ENCODE assay signal across 12 cellular contexts in genomic region chr3:14803981-14804834, GRCh38. TPM values are rescaled to one million over a fixed set of nuclear protein-coding genes. Genes with fewer than 3 reads are reported as not detected.
DNase-seq lines count a peak whose midpoint lies in the region; ATAC-seq and TF ChIP-seq lines count a peak whose summit lies in the region.
"Had no signal": no experiment of that assay in that cellular context is flagged by ENCODE, and none has a peak within 500 bp of the region (broad histone marks: within the 10 kb centered on the region; RNA-seq: fewer than 3 reads in every experiment).

No MANE protein-coding gene starts in this region.

- intact Hi-C loops in heart left ventricle (cut with DNase I) = loop anchor here in 1 of 10 donors (5.0 kb wide), 2 partner anchors 58 to 73 kb away; no protein-coding TSS in a partner anchor

- peak in 3 of 12 donors; percentile 9 to 21 (median 9) for TF ChIP-seq CTCF in heart left ventricle (IDR thresholded peaks at IDR 0.05)
- TF ChIP-seq CTCF in nephron (IDR thresholded peaks at IDR 0.05; ENCODE audit: unreplicated experiment in 3 of 3) = no peak
- TF ChIP-seq CTCF in foreskin keratinocyte (conservative IDR thresholded peaks at IDR 0.05) = no peak

- H3K27ac Mint-ChIP-seq in T-helper 17 cell (peak overlapping the region; percentile 67), nephron (peak overlapping the region in 2 of 3 experiments; percentile 5 to 27)
- H3K27ac Mint-ChIP-seq: activated CD4-positive, alpha-beta memory T cell treated with anti-CD3 and anti-CD28 coated beads, Interleukin-2, amount 10 ng/mL, durations not matched to agents 7 days and 5 days had no signal

- DNase-seq in CMK (ENCODE audit: low read depth) = peak; percentile 29
- DNase-seq in T-helper 17 cell = no peak
- peak; percentile 60 to 73 (median 63) for DNase-seq in heart left ventricle
- no peak for DNase-seq in AG08395 (ENCODE audit: low spot score)
- no peak for DNase-seq in foreskin keratinocyte
- DNase-seq in SJCRH30 = no peak
- DNase-seq: NCI-H1436 had no signal

- peaks cover 6% of the 10 kb centered on the region for H3K9me3 Mint-ChIP-seq in nephron
- H3K9me3 Mint-ChIP-seq: activated CD4-positive, alpha-beta memory T cell treated with anti-CD3 and anti-CD28 coated beads, Interleukin-2, amount 10 ng/mL, durations not matched to agents 7 days and 5 days had no signal

- peaks cover 3 to 45% (median 32%) of the 10 kb centered on the region in 12 donors for H3K4me1 ChIP-seq in heart left ventricle
- H3K4me1 ChIP-seq in foreskin keratinocyte = no peaks in the 10 kb centered on the region
- H3K4me1 ChIP-seq in SJCRH30 = no peaks in the 10 kb centered on the region

- 42 to 50% (median 44%) methylated on average over 11 to 12 of the region's 12 CpGs for WGBS in heart left ventricle, 4 donors

- H3K36me3 Mint-ChIP-seq in T-helper 17 cell (ENCODE audit: low read depth) = peaks cover 8% of the 10 kb centered on the region
- no peaks in the 10 kb centered on the region for H3K36me3 Mint-ChIP-seq in nephron (ENCODE audit: low read depth)

- H3K4me1 Mint-ChIP-seq in T-helper 17 cell = peaks cover 11% of the 10 kb centered on the region
- no peaks in the 10 kb centered on the region for H3K4me1 Mint-ChIP-seq in nephron

- H3K27me3 ChIP-seq in heart left ventricle = peaks cover 0 to 13% (median 0%) of the 10 kb centered on the region in 9 donors
- peaks cover 51% of the 10 kb centered on the region for H3K27me3 ChIP-seq in foreskin keratinocyte
- H3K27me3 ChIP-seq in SJCRH30 = peaks cover 4% of the 10 kb centered on the region; the same call in 1 of the 2 replicates

- TF ChIP-seq POLR2A in heart left ventricle (IDR thresholded peaks at IDR 0.05) = no peak

- peaks cover 70% of the 10 kb centered on the region for H3K27me3 Mint-ChIP-seq in T-helper 17 cell
- H3K27me3 Mint-ChIP-seq in nephron (ENCODE audit: low read depth) = peaks cover 80% of the 10 kb centered on the region

- H3K4me3 ChIP-seq in heart left ventricle (no peak overlapping the region), SJCRH30 (no peak overlapping the region)

- ATAC-seq in T-helper 17 cell (no peak), heart left ventricle (peak; percentile 49 to 91 (median 82)), foreskin keratinocyte (no peak), GM18861 (IDR thresholded peaks at IDR 0.05; ENCODE audit: unreplicated experiment) (no peak)

- H3K27ac ChIP-seq in heart left ventricle (peak overlapping the region; percentile 27 to 90 (median 74)), foreskin keratinocyte (no peak overlapping the region), SJCRH30 (no peak overlapping the region)
- H3K27ac ChIP-seq: C4-2B had no signal

- H3K36me3 ChIP-seq in heart left ventricle = no peaks in the 10 kb centered on the region
- H3K36me3 ChIP-seq in SJCRH30 = no peaks in the 10 kb centered on the region

- H3K9me3 ChIP-seq in T-helper 17 cell (ENCODE audit: control insufficient read depth, low read length, poor library complexity, severe bottlenecking) (no peaks in the 10 kb centered on the region), heart left ventricle (peaks cover 0 to 6% (median 0%) of the 10 kb centered on the region in 12 donors), SJCRH30 (replicated peaks) (no peaks in the 10 kb centered on the region)

- peak overlapping the region; percentile 53 for H3K4me3 Mint-ChIP-seq in T-helper 17 cell
- H3K4me3 Mint-ChIP-seq in nephron = no peak overlapping the region
- H3K4me3 Mint-ChIP-seq: activated CD4-positive, alpha-beta memory T cell treated with anti-CD3 and anti-CD28 coated beads, Interleukin-2, amount 10 ng/mL, durations not matched to agents 7 days and 5 days had no signal

RNA-seq across cellular contexts. Expression of gene FGD5, which starts 14.6 kb away (rescaled TPM):
- total RNA-seq in T-helper 17 cell (not detected), heart left ventricle (10 to 100 TPM; 10.2 to 22.5 (median 15.1) TPM), foreskin keratinocyte (not detected in 2 replicates)
- polyA plus RNA-seq in heart left ventricle (10 to 100 TPM in 1 of 2 donors, 1 to 10 TPM in 1; 6.4 to 12.8 TPM), foreskin keratinocyte (not detected in 2 replicates)
- not detected in 2 replicates for total RNA-seq in SJCRH30 (2014; rRNA removed; shearing (Covaris generic))
- polyA plus RNA-seq: neural cell had no signal

Comparison
In these comparisons a context has a peak if more than half of its experiments do, and no peak if none do; other contexts are left out.
1. DNase-seq: peak in CMK (single experiment) and heart left ventricle (5 of 5); none in T-helper 17 cell (0 of 3), AG08395 (single experiment), foreskin keratinocyte (0 of 2) and SJCRH30 (0 of 2).
2. ATAC-seq: peak in heart left ventricle (4 of 4); none in T-helper 17 cell (single experiment), foreskin keratinocyte (single experiment) and GM18861 (single experiment).
3. H3K27ac ChIP-seq: peak in heart left ventricle (12 of 12); none in foreskin keratinocyte (single experiment) and SJCRH30 (single experiment).
4. RNA of gene FGD5, which starts 14.6 kb away (total RNA-seq): 10.2 to 22.5 TPM in heart left ventricle; not detected in T-helper 17 cell, not detected in foreskin keratinocyte and not detected in SJCRH30; every median in the first group is over 10 times any median in the second.